In the genomic region with DNA sequence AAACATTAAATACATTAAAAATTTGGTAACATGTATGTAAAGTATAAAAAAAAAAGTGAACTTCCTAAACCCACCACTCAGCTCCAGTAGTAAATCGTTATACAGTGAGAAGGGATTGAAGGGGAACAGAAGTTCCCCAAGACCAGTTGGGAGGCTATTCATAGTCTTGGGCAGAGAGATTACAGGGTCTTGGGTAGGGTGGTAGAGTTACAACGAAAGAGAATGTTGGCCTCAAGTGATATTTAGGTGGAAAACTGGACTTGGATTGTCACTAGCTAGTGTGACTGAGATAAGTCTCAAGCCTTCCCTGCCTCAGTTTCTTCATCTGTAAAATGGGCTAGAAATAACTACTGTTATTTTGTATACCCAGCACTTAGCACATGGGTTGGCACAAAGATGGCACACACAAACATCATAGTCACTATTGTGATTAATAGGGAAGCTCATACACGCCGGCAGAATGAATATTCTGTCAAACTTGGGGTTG, we compare ENCODE assay signal across 7 cellular contexts. TPM values are rescaled to one million over a fixed set of nuclear protein-coding genes. Genes with fewer than 3 reads are reported as not detected.
DNase-seq lines count a peak whose midpoint lies in the region; ATAC-seq and TF ChIP-seq lines count a peak whose summit lies in the region.

No MANE protein-coding gene starts in this region.

- DNase-seq in HCT116 (ENCODE audit: low read depth, low spot score), result no peak
- DNase-seq in activated B cell treated with CpG ODN at 0.5 μM for 24 hours, result no peak
- no peak for DNase-seq in stimulated activated naive B cell treated with anti-CD40 and anti-IgM and Interleukin-4, amounts not matched to agents 10 μg/mL and 1 μg/mL and 100 μg/mL, for 72 hours
- DNase-seq in OCI-M1 (lab: John Stamatoyannopoulos, UW), result no peak
- no peak for DNase-seq in activated CD4-positive, alpha-beta T cell treated with anti-CD3 and anti-CD28 coated beads, Interleukin-2, amount 50 U/mL, for 4 hours
- DNase-seq in D341Med (ENCODE audit: low spot score), result no peak

- peaks cover 44% of the 10 kb centered on the region for H3K79me2 ChIP-seq in HCT116 (ENCODE audit: insufficient read depth, low read length)

- no peaks in the 10 kb centered on the region for H3K27me3 Mint-ChIP-seq in activated B cell treated with CpG ODN at 0.5 μM for 24 hours
- H3K27me3 Mint-ChIP-seq in stimulated activated naive B cell treated with anti-CD40 and anti-IgM and Interleukin-4, amounts not matched to agents 10 μg/mL and 1 μg/mL and 100 μg/mL, for 72 hours, result peaks cover 0 to 4% of the 10 kb centered on the region in 2 donors

- H3K36me3 ChIP-seq in HCT116 (ENCODE audit: control insufficient read depth in 1 of 2, insufficient read depth in 2 of 2, low read length in 2 of 2), result peaks cover 0 to 2% of the 10 kb centered on the region in 2 experiments; a peak in 1 of 4 replicates

- TSS peak; percentile 97 for BruUV-seq in HCT116 (replicated peaks; lab: Mats Ljungman, UMichigan)

- ATAC-seq in HCT116 (0 out of 2 replicates have a peak, but pooled peaks have one; percentile 1), activated B cell treated with CpG ODN at 0.5 μM for 24 hours (ENCODE audit: low read depth) (no peak)
- no peak for ATAC-seq in stimulated activated naive B cell treated with anti-CD40 and anti-IgM and Interleukin-4, amounts not matched to agents 10 μg/mL and 1 μg/mL and 100 μg/mL, for 72 hours (replicated peaks)

- CTCF ChIA-PET in HCT116 (lab: Charles Lee), result no interaction called here
- CTCF ChIA-PET in activated B cell treated with CpG ODN at 0.5 μM for 24 hours (lab: Charles Lee), result interaction anchor here (0.9 kb wide), 1 partner anchor 70 kb away, joined by 4 read pairs; no protein-coding TSS in a partner anchor

- POLR2A ChIA-PET in HCT116 (lab: Charles Lee) (interaction anchor here (0.6 to 1.2 kb wide), 4 partner anchors 18 to 1998 kb away, joined by 3 to 5 read pairs (median 3); no protein-coding TSS in a partner anchor), activated B cell treated with CpG ODN at 0.5 μM for 24 hours (lab: Charles Lee) (interaction anchor here (0.5 to 2.1 kb wide), 11 partner anchors 8 to 187 kb away, joined by 3 to 39 read pairs (median 3); a partner anchor contains a TSS)

- peaks cover 9% of the 10 kb centered on the region; the same call in 1 of the 2 replicates for H4K20me1 ChIP-seq in HCT116 (ENCODE audit: insufficient read depth)

- peaks cover 32% of the 10 kb centered on the region for H3K4me1 Mint-ChIP-seq in activated B cell treated with CpG ODN at 0.5 μM for 24 hours
- peaks cover 18 to 37% of the 10 kb centered on the region in 2 donors for H3K4me1 Mint-ChIP-seq in stimulated activated naive B cell treated with anti-CD40 and anti-IgM and Interleukin-4, amounts not matched to agents 10 μg/mL and 1 μg/mL and 100 μg/mL, for 72 hours

- H3K4me2 ChIP-seq in HCT116 (ENCODE audit: low read length), result peak overlapping the region; percentile 81

- H3K36me3 Mint-ChIP-seq in activated B cell treated with CpG ODN at 0.5 μM for 24 hours (ENCODE audit: low read depth), result peaks cover 4% of the 10 kb centered on the region
- peaks cover 12 to 14% of the 10 kb centered on the region in 2 donors for H3K36me3 Mint-ChIP-seq in stimulated activated naive B cell treated with anti-CD40 and anti-IgM and Interleukin-4, amounts not matched to agents 10 μg/mL and 1 μg/mL and 100 μg/mL, for 72 hours

- H3K9me2 ChIP-seq in HCT116 (ENCODE audit: insufficient read depth), result no peaks in the 10 kb centered on the region

- no peak for TF ChIP-seq POLR2A in HCT116 (IDR thresholded peaks at IDR 0.05; ENCODE audit: borderline replicate concordance, extremely low read depth, insufficient read depth, insufficient read length)

- H3K9me3 ChIP-seq in HCT116 (ENCODE audit: control insufficient read depth in 1 of 2, insufficient read depth in 1 of 2, low read depth in 1 of 2, low read length in 2 of 2), result no peaks in the 10 kb centered on the region

- TF ChIP-seq CTCF in HCT116 (IDR thresholded peaks at IDR 0.05 in 2 of 3, conservative IDR thresholded peaks at IDR 0.05 in 1 of 3; ENCODE audit: borderline replicate concordance in 1 of 3, insufficient read depth in 1 of 3, low read depth in 2 of 3, low read length in 2 of 3) (no peak), activated B cell treated with CpG ODN at 0.5 μM for 24 hours (IDR thresholded peaks at IDR 0.05) (no peak)

- H3K27me3 ChIP-seq in HCT116 (ENCODE audit: insufficient read depth, low read length), result no peaks in the 10 kb centered on the region

- no peak for TF ChIP-seq RAD21 in HCT116 (IDR thresholded peaks at IDR 0.05; ENCODE audit: low read depth)

- H3K4me3 Mint-ChIP-seq in activated B cell treated with CpG ODN at 0.5 μM for 24 hours, result peak overlapping the region; percentile 82
- peak overlapping the region; percentile 82 to 88 for H3K4me3 Mint-ChIP-seq in stimulated activated naive B cell treated with anti-CD40 and anti-IgM and Interleukin-4, amounts not matched to agents 10 μg/mL and 1 μg/mL and 100 μg/mL, for 72 hours

- peak overlapping the region; percentile 86 for H3K27ac Mint-ChIP-seq in activated B cell treated with CpG ODN at 0.5 μM for 24 hours
- peak overlapping the region; percentile 86 for H3K27ac Mint-ChIP-seq in stimulated activated naive B cell treated with anti-CD40 and anti-IgM and Interleukin-4, amounts not matched to agents 10 μg/mL and 1 μg/mL and 100 μg/mL, for 72 hours

- intact Hi-C loops in HCT116 (cut with micrococcal nuclease), result no loop called here
- intact Hi-C loops in activated B cell treated with CpG ODN at 0.5 μM for 24 hours (cut with micrococcal nuclease), result loop anchor here (1.0 to 5.0 kb wide), 2 partner anchors 61 to 105 kb away; no protein-coding TSS in a partner anchor

- RAD21 ChIA-PET in HCT116 (lab: Charles Lee; ENCODE audit: low non-redundant PET in 1 of 2, low total read pairs in 2 of 2, uncharacterized antibody in 2 of 2, unreplicated experiment in 2 of 2), result no interaction called here

- H3K4me1 ChIP-seq in HCT116 (ENCODE audit: control insufficient read depth in 1 of 2, insufficient read depth in 2 of 2, low read length in 2 of 2), result peaks cover 0 to 18% of the 10 kb centered on the region in 2 experiments; a peak in 3 of 4 replicates

- H2AFZ ChIP-seq in HCT116 (ENCODE audit: low read depth, low read length, poor library complexity, severe bottlenecking), result peak overlapping the region; percentile 81

- no peak overlapping the region for H3K27ac ChIP-seq in HCT116 (ENCODE audit: low read depth, low read length)

- H3K9me3 Mint-ChIP-seq in activated B cell treated with CpG ODN at 0.5 μM for 24 hours, result no peaks in the 10 kb centered on the region
- no peaks in the 10 kb centered on the region for H3K9me3 Mint-ChIP-seq in stimulated activated naive B cell treated with anti-CD40 and anti-IgM and Interleukin-4, amounts not matched to agents 10 μg/mL and 1 μg/mL and 100 μg/mL, for 72 hours

- H3K4me3 ChIP-seq in HCT116 (replicated peaks in 1 of 2; ENCODE audit: low read depth in 1 of 2, low read length in 2 of 2) (peak overlapping the region; percentile 41 to 99), iPS-11a (ENCODE audit: low read depth, low read length) (peak overlapping the region; percentile 38)

- H3K9ac ChIP-seq in HCT116 (ENCODE audit: low read length), result peak overlapping the region; percentile 36; the same call in 1 of the 2 replicates

TF ChIP-seq in HCT116, 20 proteins besides CTCF, POLR2A, EP300 and RAD21:
- TF ChIP-seq, protein P1, sequence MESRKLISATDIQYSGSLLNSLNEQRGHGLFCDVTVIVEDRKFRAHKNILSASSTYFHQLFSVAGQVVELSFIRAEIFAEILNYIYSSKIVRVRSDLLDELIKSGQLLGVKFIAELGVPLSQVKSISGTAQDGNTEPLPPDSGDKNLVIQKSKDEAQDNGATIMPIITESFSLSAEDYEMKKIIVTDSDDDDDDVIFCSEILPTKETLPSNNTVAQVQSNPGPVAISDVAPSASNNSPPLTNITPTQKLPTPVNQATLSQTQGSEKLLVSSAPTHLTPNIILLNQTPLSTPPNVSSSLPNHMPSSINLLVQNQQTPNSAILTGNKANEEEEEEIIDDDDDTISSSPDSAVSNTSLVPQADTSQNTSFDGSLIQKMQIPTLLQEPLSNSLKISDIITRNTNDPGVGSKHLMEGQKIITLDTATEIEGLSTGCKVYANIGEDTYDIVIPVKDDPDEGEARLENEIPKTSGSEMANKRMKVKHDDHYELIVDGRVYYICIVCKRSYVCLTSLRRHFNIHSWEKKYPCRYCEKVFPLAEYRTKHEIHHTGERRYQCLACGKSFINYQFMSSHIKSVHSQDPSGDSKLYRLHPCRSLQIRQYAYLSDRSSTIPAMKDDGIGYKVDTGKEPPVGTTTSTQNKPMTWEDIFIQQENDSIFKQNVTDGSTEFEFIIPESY (IDR thresholded peaks at IDR 0.05; ENCODE audit: extremely low read depth, insufficient replicate concordance, low read length), result no peak
- TF ChIP-seq ZNF274 (IDR thresholded peaks at IDR 0.05; ENCODE audit: low read depth, low read length) (no peak), EZH2phosphoT487 (IDR thresholded peaks at IDR 0.05; ENCODE audit: borderline replicate concordance) (no peak), SRF (IDR thresholded peaks at IDR 0.05; ENCODE audit: low read depth) (no peak), CBX3 (IDR thresholded peaks at IDR 0.05; ENCODE audit: low read depth) (no peak), SIN3A (IDR thresholded peaks at IDR 0.05; ENCODE audit: low read depth) (no peak; the same call in 1 of the 2 replicates)
TF ChIP-seq in HCT116: peak in this region for 0.

RNA-seq across cellular contexts. Expression of a gene that starts 0.4 kb away (rescaled TPM):
- total RNA-seq in HCT116 (2021; ENCODE audit: unreplicated experiment), result 38.6 TPM
- polyA plus RNA-seq in HCT116 (2012), result 31.6 and 32.5 TPM in 2 replicates
- 24.0 and 26.2 TPM in 2 replicates for total RNA-seq in activated B cell treated with CpG ODN at 0.5 μM for 24 hours
